In genomic region chr16:23678430-23679273, GRCh38 we compare ENCODE assay signal across 1 cellular context.
TF ChIP-seq lines count a peak whose summit lies in the region.

Gene PLK1, plus strand, starts transcription at chr16:23678889. Its CDS starts 44 bp downstream, at chr16:23678933.

TF ChIP-seq in HEK293, 187 proteins besides CTCF, POLR2A, EP300 and RAD21 (continued from another document and continues in another):
- TF ChIP-seq ZNF580 (tag by site-specific recombination; IDR thresholded peaks at IDR 0.05) = no peak
- peak; percentile 86 for TF ChIP-seq ZXDB (tag by site-specific recombination; IDR thresholded peaks at IDR 0.05)
- TF ChIP-seq ZNF561 (tag by site-specific recombination; IDR thresholded peaks at IDR 0.05; ENCODE audit: borderline replicate concordance) = peak; percentile 80; the same call in 1 of the 2 replicates
- TF ChIP-seq SCRT2 (tag by site-specific recombination; IDR thresholded peaks at IDR 0.05) = no peak
- peak; percentile 23; the same call in 1 of the 2 replicates for TF ChIP-seq PRDM10 (tag by site-specific recombination; IDR thresholded peaks at IDR 0.05)
- no peak for TF ChIP-seq ZNF112 (tag by site-specific recombination; IDR thresholded peaks at IDR 0.05)
- TF ChIP-seq SP7 (tag by site-specific recombination; IDR thresholded peaks at IDR 0.05) = peak; percentile 46; the same call in 1 of the 2 replicates
- TF ChIP-seq ZIC2 (tag by site-specific recombination; IDR thresholded peaks at IDR 0.05) = 0 out of 2 replicates have a peak, but pooled peaks have one; percentile 20
- no peak for TF ChIP-seq ZNF768 (tag by site-specific recombination; IDR thresholded peaks at IDR 0.05)
- no peak; the same call in 1 of the 2 replicates for TF ChIP-seq KLF7 (tag by site-specific recombination; IDR thresholded peaks at IDR 0.05; ENCODE audit: borderline replicate concordance)
- TF ChIP-seq ZNF280D (tag by site-specific recombination; IDR thresholded peaks at IDR 0.05) = no peak
- TF ChIP-seq ZNF302 (tag by site-specific recombination; IDR thresholded peaks at IDR 0.05; ENCODE audit: low read depth) = no peak
- TF ChIP-seq, protein P1, sequence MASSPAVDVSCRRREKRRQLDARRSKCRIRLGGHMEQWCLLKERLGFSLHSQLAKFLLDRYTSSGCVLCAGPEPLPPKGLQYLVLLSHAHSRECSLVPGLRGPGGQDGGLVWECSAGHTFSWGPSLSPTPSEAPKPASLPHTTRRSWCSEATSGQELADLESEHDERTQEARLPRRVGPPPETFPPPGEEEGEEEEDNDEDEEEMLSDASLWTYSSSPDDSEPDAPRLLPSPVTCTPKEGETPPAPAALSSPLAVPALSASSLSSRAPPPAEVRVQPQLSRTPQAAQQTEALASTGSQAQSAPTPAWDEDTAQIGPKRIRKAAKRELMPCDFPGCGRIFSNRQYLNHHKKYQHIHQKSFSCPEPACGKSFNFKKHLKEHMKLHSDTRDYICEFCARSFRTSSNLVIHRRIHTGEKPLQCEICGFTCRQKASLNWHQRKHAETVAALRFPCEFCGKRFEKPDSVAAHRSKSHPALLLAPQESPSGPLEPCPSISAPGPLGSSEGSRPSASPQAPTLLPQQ (tag by site-specific recombination; IDR thresholded peaks at IDR 0.05) = peak; percentile 80; the same call in 1 of the 2 replicates
- TF ChIP-seq HOXC10 (CRISPR knock-in tag; IDR thresholded peaks at IDR 0.05) = no peak
- no peak for TF ChIP-seq ZNF280C (tag by site-specific recombination; IDR thresholded peaks at IDR 0.05)
- TF ChIP-seq ZFP37 (tag by site-specific recombination; IDR thresholded peaks at IDR 0.05) = no peak
- no peak for TF ChIP-seq ZNF114 (tag by site-specific recombination; IDR thresholded peaks at IDR 0.05)
- peak; percentile 84 for TF ChIP-seq PRDM1 (tag by site-specific recombination; IDR thresholded peaks at IDR 0.05)
- TF ChIP-seq EGR2 (tag by site-specific recombination; IDR thresholded peaks at IDR 0.05; ENCODE audit: low read depth) = no peak
- TF ChIP-seq KLF8 (tag by site-specific recombination; IDR thresholded peaks at IDR 0.05) = peak; percentile 70
- TF ChIP-seq, protein P2, sequence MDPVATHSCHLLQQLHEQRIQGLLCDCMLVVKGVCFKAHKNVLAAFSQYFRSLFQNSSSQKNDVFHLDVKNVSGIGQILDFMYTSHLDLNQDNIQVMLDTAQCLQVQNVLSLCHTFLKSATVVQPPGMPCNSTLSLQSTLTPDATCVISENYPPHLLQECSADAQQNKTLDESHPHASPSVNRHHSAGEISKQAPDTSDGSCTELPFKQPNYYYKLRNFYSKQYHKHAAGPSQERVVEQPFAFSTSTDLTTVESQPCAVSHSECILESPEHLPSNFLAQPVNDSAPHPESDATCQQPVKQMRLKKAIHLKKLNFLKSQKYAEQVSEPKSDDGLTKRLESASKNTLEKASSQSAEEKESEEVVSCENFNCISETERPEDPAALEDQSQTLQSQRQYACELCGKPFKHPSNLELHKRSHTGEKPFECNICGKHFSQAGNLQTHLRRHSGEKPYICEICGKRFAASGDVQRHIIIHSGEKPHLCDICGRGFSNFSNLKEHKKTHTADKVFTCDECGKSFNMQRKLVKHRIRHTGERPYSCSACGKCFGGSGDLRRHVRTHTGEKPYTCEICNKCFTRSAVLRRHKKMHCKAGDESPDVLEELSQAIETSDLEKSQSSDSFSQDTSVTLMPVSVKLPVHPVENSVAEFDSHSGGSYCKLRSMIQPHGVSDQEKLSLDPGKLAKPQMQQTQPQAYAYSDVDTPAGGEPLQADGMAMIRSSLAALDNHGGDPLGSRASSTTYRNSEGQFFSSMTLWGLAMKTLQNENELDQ (tag by site-specific recombination; IDR thresholded peaks at IDR 0.05; ENCODE audit: low read depth) = no peak
- peak; percentile 85 for TF ChIP-seq ZNF394 (tag by site-specific recombination; IDR thresholded peaks at IDR 0.05; ENCODE audit: borderline replicate concordance)
- peak; percentile 46; the same call in 1 of the 2 replicates for TF ChIP-seq OVOL3 (tag by site-specific recombination; IDR thresholded peaks at IDR 0.05)
- TF ChIP-seq ZBTB1 (tag by site-specific recombination; IDR thresholded peaks at IDR 0.05) = no peak
- TF ChIP-seq ZNF473 (tag by site-specific recombination; IDR thresholded peaks at IDR 0.05) = no peak
- TF ChIP-seq, protein P3, sequence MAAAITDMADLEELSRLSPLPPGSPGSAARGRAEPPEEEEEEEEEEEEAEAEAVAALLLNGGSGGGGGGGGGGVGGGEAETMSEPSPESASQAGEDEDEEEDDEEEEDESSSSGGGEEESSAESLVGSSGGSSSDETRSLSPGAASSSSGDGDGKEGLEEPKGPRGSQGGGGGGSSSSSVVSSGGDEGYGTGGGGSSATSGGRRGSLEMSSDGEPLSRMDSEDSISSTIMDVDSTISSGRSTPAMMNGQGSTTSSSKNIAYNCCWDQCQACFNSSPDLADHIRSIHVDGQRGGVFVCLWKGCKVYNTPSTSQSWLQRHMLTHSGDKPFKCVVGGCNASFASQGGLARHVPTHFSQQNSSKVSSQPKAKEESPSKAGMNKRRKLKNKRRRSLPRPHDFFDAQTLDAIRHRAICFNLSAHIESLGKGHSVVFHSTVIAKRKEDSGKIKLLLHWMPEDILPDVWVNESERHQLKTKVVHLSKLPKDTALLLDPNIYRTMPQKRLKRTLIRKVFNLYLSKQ (tag by site-specific recombination; IDR thresholded peaks at IDR 0.05; ENCODE audit: borderline replicate concordance) = no peak
- no peak for TF ChIP-seq GLI4 (tag by site-specific recombination; IDR thresholded peaks at IDR 0.05)
- no peak for TF ChIP-seq ZNF248 (tag by site-specific recombination; IDR thresholded peaks at IDR 0.05)
- TF ChIP-seq, protein P4, sequence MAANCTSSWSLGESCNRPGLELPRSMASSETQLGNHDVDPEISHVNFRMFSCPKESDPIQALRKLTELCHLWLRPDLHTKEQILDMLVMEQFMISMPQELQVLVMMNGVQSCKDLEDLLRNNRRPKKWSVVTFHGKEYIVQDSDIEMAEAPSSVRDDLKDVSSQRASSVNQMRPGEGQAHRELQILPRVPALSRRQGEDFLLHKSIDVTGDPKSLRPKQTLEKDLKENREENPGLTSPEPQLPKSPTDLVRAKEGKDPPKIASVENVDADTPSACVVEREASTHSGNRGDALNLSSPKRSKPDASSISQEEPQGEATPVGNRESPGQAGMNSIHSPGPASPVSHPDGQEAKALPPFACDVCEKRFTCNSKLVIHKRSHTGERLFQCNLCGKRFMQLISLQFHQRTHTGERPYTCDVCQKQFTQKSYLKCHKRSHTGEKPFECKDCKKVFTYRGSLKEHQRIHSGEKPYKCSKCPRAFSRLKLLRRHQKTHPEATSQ (tag by site-specific recombination; IDR thresholded peaks at IDR 0.05) = no peak
- peak; percentile 60 for TF ChIP-seq ZBTB17 (tag by site-specific recombination; IDR thresholded peaks at IDR 0.05)
- no peak for TF ChIP-seq SCRT1 (tag by site-specific recombination; IDR thresholded peaks at IDR 0.05; ENCODE audit: borderline replicate concordance)
- peak; percentile 43 for TF ChIP-seq ZSCAN30 (tag by site-specific recombination; IDR thresholded peaks at IDR 0.05)
- no peak for TF ChIP-seq ZNF544 (tag by site-specific recombination; IDR thresholded peaks at IDR 0.05)
- TF ChIP-seq, protein P5, sequence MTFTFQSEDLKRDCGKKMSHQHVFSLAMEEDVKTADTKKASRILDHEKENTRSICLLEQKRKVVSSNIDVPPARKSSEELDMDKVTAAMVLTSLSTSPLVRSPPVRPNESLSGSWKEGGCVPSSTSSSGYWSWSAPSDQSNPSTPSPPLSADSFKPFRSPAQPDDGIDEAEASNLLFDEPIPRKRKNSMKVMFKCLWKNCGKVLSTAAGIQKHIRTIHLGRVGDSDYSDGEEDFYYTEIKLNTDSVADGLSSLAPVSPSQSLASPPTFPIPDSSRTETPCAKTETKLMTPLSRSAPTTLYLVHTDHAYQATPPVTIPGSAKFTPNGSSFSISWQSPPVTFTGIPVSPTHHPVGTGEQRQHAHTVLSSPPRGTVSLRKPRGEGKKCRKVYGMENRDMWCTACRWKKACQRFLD (tag by site-specific recombination; IDR thresholded peaks at IDR 0.05) = no peak; the same call in 1 of the 2 replicates
- no peak for TF ChIP-seq ZSCAN23 (tag by site-specific recombination; IDR thresholded peaks at IDR 0.05)
- no peak for TF ChIP-seq ZNF664 (tag by site-specific recombination; IDR thresholded peaks at IDR 0.05)
- no peak for TF ChIP-seq ZNF311 (tag by site-specific recombination; IDR thresholded peaks at IDR 0.05; ENCODE audit: borderline replicate concordance)
- no peak for TF ChIP-seq ZBTB21 (tag by site-specific recombination; IDR thresholded peaks at IDR 0.05)
- TF ChIP-seq, protein P6, sequence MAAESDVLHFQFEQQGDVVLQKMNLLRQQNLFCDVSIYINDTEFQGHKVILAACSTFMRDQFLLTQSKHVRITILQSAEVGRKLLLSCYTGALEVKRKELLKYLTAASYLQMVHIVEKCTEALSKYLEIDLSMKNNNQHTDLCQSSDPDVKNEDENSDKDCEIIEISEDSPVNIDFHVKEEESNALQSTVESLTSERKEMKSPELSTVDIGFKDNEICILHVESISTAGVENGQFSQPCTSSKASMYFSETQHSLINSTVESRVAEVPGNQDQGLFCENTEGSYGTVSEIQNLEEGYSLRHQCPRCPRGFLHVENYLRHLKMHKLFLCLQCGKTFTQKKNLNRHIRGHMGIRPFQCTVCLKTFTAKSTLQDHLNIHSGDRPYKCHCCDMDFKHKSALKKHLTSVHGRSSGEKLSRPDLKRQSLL (tag by site-specific recombination; IDR thresholded peaks at IDR 0.05) = no peak
- TF ChIP-seq ZNF16 (tag by site-specific recombination; IDR thresholded peaks at IDR 0.05; ENCODE audit: low read depth) = no peak
